Comparison of ENCODE assay signal across 13 cellular contexts in the genomic region with DNA sequence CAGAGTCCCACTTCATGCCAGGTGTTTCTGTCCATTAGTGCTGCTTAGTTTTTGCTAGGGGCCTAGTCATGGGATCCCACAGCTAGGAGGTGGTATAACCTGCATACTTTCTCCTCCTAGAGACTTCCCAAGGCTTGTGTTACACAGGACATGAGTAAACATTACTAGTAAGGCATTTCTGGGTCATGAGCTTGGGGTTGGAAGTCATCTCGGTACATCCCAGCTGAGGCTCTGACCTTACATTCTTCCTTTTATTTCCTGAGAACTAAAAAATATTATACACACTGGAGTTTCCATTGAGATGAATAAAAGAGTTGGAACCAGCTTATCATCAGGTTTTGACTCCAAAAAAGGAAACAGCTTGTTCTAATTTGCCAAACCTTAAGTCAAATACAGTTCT. TPM values are rescaled to one million over a fixed set of nuclear protein-coding genes. Genes with fewer than 3 reads are reported as not detected.
A peak's percentile ranks its signal among the peaks of the same experiment; 100 is the strongest.
DNase-seq lines count a peak whose midpoint lies in the region; ATAC-seq, FAIRE-seq and TF ChIP-seq lines count a peak whose summit lies in the region.
"Had no signal": no experiment of that assay in that cellular context is flagged by ENCODE, and none has a peak within 500 bp of the region (broad histone marks: within the 10 kb centered on the region; RNA-seq: fewer than 3 reads in every experiment).

No MANE protein-coding gene starts in this region.

- H2AFZ ChIP-seq in IMR-90 (replicated peaks; ENCODE audit: low read length, poor library complexity) (no peak overlapping the region), endothelial cell of umbilical vein (ENCODE audit: low read depth, low read length) (no peak overlapping the region)

- H3K4me1 Mint-ChIP-seq in progenitor cell of endocrine pancreas (ENCODE audit: low read depth): peaks cover 15% of the 10 kb centered on the region

- peak; percentile 79 for ATAC-seq in IMR-90 (ENCODE audit: low read depth)
- ATAC-seq in HG02588 (IDR thresholded peaks at IDR 0.05; ENCODE audit: unreplicated experiment): no peak

- peak overlapping the region; percentile 20; the same call in 1 of the 2 replicates for H2AK5ac ChIP-seq in IMR-90 (ENCODE audit: low read depth, low read length)

- H3K79me1 ChIP-seq in IMR-90 (ENCODE audit: low read depth in 1 of 2, low read length in 2 of 2): no peaks in the 10 kb centered on the region

- no peak overlapping the region; the same call in none of the 2 replicates for H3K14ac ChIP-seq in IMR-90 (replicated peaks; ENCODE audit: low read depth, low read length)

- dilution Hi-C loops in IMR-90 (cut with HindIII; ENCODE audit: low sequenced_read_pairs, unreplicated experiment) (no loop called here), endothelial cell of umbilical vein (cut with MboI; ENCODE audit: extremely low pct_ligation_motif_present, low sequenced_read_pairs) (no loop called here)

- 0 out of 2 replicates have a peak overlapping the region, but pooled peaks have one; percentile 25 for H3K23ac ChIP-seq in IMR-90 (ENCODE audit: low read depth, low read length)

- TF ChIP-seq CTCF in AG09309 (IDR thresholded peaks at IDR 0.05; ENCODE audit: control insufficient read depth, insufficient read depth, low read depth, low read length, missing control alignments): peak; percentile 10
- TF ChIP-seq CTCF in IMR-90 (conservative IDR thresholded peaks at IDR 0.05; ENCODE audit: low read depth, low read length): no peak
- peak in 1 of 2 donors; percentile 19 for TF ChIP-seq CTCF in endothelial cell of umbilical vein (IDR thresholded peaks at IDR 0.05; ENCODE audit: extremely low read depth in 1 of 2, insufficient read depth in 1 of 2, low read depth in 1 of 2, low read length in 2 of 2)
- TF ChIP-seq CTCF in liver (IDR thresholded peaks at IDR 0.05; ENCODE audit: low read depth, low read length, missing input control): no peak
- TF ChIP-seq CTCF in progenitor cell of endocrine pancreas (IDR thresholded peaks at IDR 0.05; ENCODE audit: unreplicated experiment): no peak

- H3K27me3 Mint-ChIP-seq in progenitor cell of endocrine pancreas: peaks cover 9% of the 10 kb centered on the region

- H3K36me3 ChIP-seq in IMR-90 (ENCODE audit: control insufficient read depth, insufficient read depth, low read length) (no peaks in the 10 kb centered on the region), endothelial cell of umbilical vein (ENCODE audit: control insufficient read depth in 2 of 2, extremely low read depth in 1 of 2, insufficient read depth in 2 of 2, low read length in 2 of 2) (no peaks in the 10 kb centered on the region), liver (ENCODE audit: control insufficient read depth in 4 of 4, insufficient read depth in 3 of 4, low read depth in 1 of 4, low read length in 3 of 4) (no peaks in the 10 kb centered on the region)
- H3K36me3 ChIP-seq: breast epithelium had no signal

- no peak overlapping the region for H3K56ac ChIP-seq in IMR-90 (ENCODE audit: extremely low read depth, insufficient read depth, low read length)

- H3K9me1 ChIP-seq in IMR-90 (ENCODE audit: insufficient read depth, low read length) (peaks cover 16% of the 10 kb centered on the region), endothelial cell of umbilical vein (replicated peaks; ENCODE audit: control insufficient read depth, extremely low read depth, insufficient read depth, low read length) (no peaks in the 10 kb centered on the region)

- H3K18ac ChIP-seq in IMR-90 (ENCODE audit: low read depth, low read length): no peak overlapping the region

- H3K4me1 ChIP-seq in IMR-90 (ENCODE audit: control insufficient read depth, insufficient read depth, low read length) (peaks cover 14% of the 10 kb centered on the region), endothelial cell of umbilical vein (ENCODE audit: control insufficient read depth, extremely low read depth, insufficient read depth, low read length) (peaks cover 46% of the 10 kb centered on the region), liver (ENCODE audit: control insufficient read depth in 4 of 4, insufficient read depth in 4 of 4, low read length in 3 of 4) (peaks cover 0 to 7% (median 2%) of the 10 kb centered on the region in 4 donors)
- H3K4me1 ChIP-seq: breast epithelium had no signal

- H2BK5ac ChIP-seq in IMR-90 (ENCODE audit: low read depth, low read length, poor library complexity, severe bottlenecking): peak overlapping the region; percentile 42

- H3K27ac Mint-ChIP-seq in progenitor cell of endocrine pancreas: no peak overlapping the region
- H3K27ac Mint-ChIP-seq: memory B cell had no signal

- peak overlapping the region; percentile 76; the same call in 2 of the 3 replicates for H2BK15ac ChIP-seq in IMR-90 (ENCODE audit: low read depth, low read length)

- H3K9ac ChIP-seq in IMR-90 (ENCODE audit: low read depth, low read length) (no peak overlapping the region), endothelial cell of umbilical vein (replicated peaks; ENCODE audit: extremely low read depth, insufficient read depth, low read length) (no peak overlapping the region), liver (ENCODE audit: low read depth in 1 of 2, low read length in 2 of 2) (no peak overlapping the region)
- H3K9ac ChIP-seq: SK-N-SH had no signal

- peaks cover 3% of the 10 kb centered on the region for H3K36me3 Mint-ChIP-seq in progenitor cell of endocrine pancreas (ENCODE audit: insufficient read depth)

- TF ChIP-seq RAD21 in IMR-90 (IDR thresholded peaks at IDR 0.05; ENCODE audit: low read length): no peak
- no peak for TF ChIP-seq RAD21 in liver (IDR thresholded peaks at IDR 0.05)

- H4K20me1 ChIP-seq in IMR-90 (ENCODE audit: insufficient read depth, low read length) (no peaks in the 10 kb centered on the region), endothelial cell of umbilical vein (replicated peaks; ENCODE audit: control insufficient read depth, extremely low read depth, insufficient read depth, low read length) (no peaks in the 10 kb centered on the region)

- H3K9me3 ChIP-seq in IMR-90 (ENCODE audit: control insufficient read depth, insufficient read depth, low read length) (no peaks in the 10 kb centered on the region), endothelial cell of umbilical vein (replicated peaks; ENCODE audit: control insufficient read depth, insufficient read depth, low read length) (no peaks in the 10 kb centered on the region), liver (ENCODE audit: control insufficient read depth in 4 of 4, low read length in 3 of 4) (no peaks in the 10 kb centered on the region)
- H3K9me3 ChIP-seq: breast epithelium, SK-N-SH had no signal

- FAIRE-seq in endothelial cell of umbilical vein (lab: Jason Lieb, UNC): peak; percentile 82

- H3K4me2 ChIP-seq in IMR-90 (ENCODE audit: low read depth, low read length) (peak overlapping the region; percentile 20; the same call in 1 of the 2 replicates), endothelial cell of umbilical vein (ENCODE audit: insufficient read depth, low read length) (peak overlapping the region; percentile 31)
- H3K4me2 ChIP-seq: SK-N-SH had no signal

- CTCF ChIA-PET in IMR-90 (lab: Yijun Ruan, JAX): no interaction called here
- CTCF ChIA-PET in endothelial cell of umbilical vein (lab: Charles Lee): interaction anchor here (0.7 to 3.3 kb wide), 11 partner anchors 14 to 111 kb away, joined by 3 to 25 read pairs (median 5); no protein-coding TSS in a partner anchor

- no peak overlapping the region; the same call in 1 of the 2 replicates for H4K91ac ChIP-seq in IMR-90 (ENCODE audit: insufficient read depth, low read depth, low read length)

- no peak overlapping the region for H2BK20ac ChIP-seq in IMR-90 (ENCODE audit: low read depth, low read length)

- no peak overlapping the region for H3K4me3 ChIP-seq in AG09309 (ENCODE audit: control insufficient read depth, low read depth, low read length)
- H3K4me3 ChIP-seq in IMR-90 (ENCODE audit: insufficient read depth, low read depth, low read length): no peak overlapping the region
- no peak overlapping the region for H3K4me3 ChIP-seq in endothelial cell of umbilical vein (replicated peaks in 1 of 3; ENCODE audit: insufficient read depth in 1 of 3, low read depth in 1 of 3, low read length in 3 of 3)
- no peak overlapping the region for H3K4me3 ChIP-seq in liver (ENCODE audit: low read depth in 1 of 3, low read length in 3 of 3)
- H3K4me3 ChIP-seq: breast epithelium had no signal

- POLR2A ChIA-PET in IMR-90 (lab: Charles Lee; ENCODE audit: unreplicated experiment) (no interaction called here), endothelial cell of umbilical vein (lab: Charles Lee) (interaction anchor here (0.7 to 1.1 kb wide), 3 partner anchors 18 to 118 kb away, joined by 4 to 5 read pairs (median 4); no protein-coding TSS in a partner anchor)

- no peak overlapping the region for H4K5ac ChIP-seq in IMR-90 (ENCODE audit: low read depth, low read length)

- peak overlapping the region in 1 of 2 experiments; percentile 65; a peak in 1 of 4 replicates for H4K8ac ChIP-seq in IMR-90 (ENCODE audit: low read depth in 2 of 2, low read length in 2 of 2)

- in situ Hi-C loops in IMR-90 (cut with MboI; ENCODE audit: low sequenced_read_pairs): no loop called here

- peak overlapping the region; percentile 74 for H2AK9ac ChIP-seq in IMR-90 (replicated peaks; ENCODE audit: low read depth, low read length, poor library complexity)

- H3K27ac ChIP-seq in IMR-90 (ENCODE audit: insufficient read depth, low read length): 0 out of 2 replicates have a peak overlapping the region, but pooled peaks have one; percentile 3
- H3K27ac ChIP-seq in endothelial cell of umbilical vein (ENCODE audit: insufficient read depth, low read depth, low read length): peak overlapping the region; percentile 79
- no peak overlapping the region for H3K27ac ChIP-seq in liver (ENCODE audit: low read depth in 1 of 2, low read length in 2 of 2)

- WGBS in IMR-90 (ENCODE audit: extremely low coverage in 2 of 2, insufficient read length in 1 of 2), 2 experiments: no CpG with 5 or more reads among the region's 1 CpG
- 75% methylated on average over 1 of the region's 1 CpG for WGBS in liver

- H2BK120ac ChIP-seq in IMR-90 (ENCODE audit: low read depth, low read length): peak overlapping the region; percentile 80; the same call in 1 of the 2 replicates

- no peaks in the 10 kb centered on the region for H3K27me3 ChIP-seq in IMR-90 (ENCODE audit: control insufficient read depth, insufficient read depth, low read length)
- no peaks in the 10 kb centered on the region for H3K27me3 ChIP-seq in endothelial cell of umbilical vein (ENCODE audit: control insufficient read depth in 2 of 2, insufficient read depth in 2 of 2, low read length in 2 of 2)
- no peaks in the 10 kb centered on the region for H3K27me3 ChIP-seq in liver (ENCODE audit: control insufficient read depth in 4 of 4, insufficient read depth in 4 of 4, low read length in 3 of 4)
- H3K27me3 ChIP-seq: breast epithelium had no signal

- no peak overlapping the region for H3K4me3 Mint-ChIP-seq in progenitor cell of endocrine pancreas (ENCODE audit: low read depth)
- H3K4me3 Mint-ChIP-seq: memory B cell had no signal

- TF ChIP-seq POLR2A in IMR-90 (IDR thresholded peaks at IDR 0.05; ENCODE audit: low read depth, low read length): no peak
- TF ChIP-seq POLR2A in endothelial cell of umbilical vein (IDR thresholded peaks at IDR 0.05; ENCODE audit: low read depth, low read length): peak; percentile 56

- H3K4ac ChIP-seq in IMR-90 (ENCODE audit: low read depth, low read length): peak overlapping the region; percentile 69; the same call in 1 of the 2 replicates

- BruUV-seq in IMR-90 (replicated peaks; lab: Mats Ljungman, UMichigan) (no TSS peak), endothelial cell of umbilical vein (replicated peaks; lab: Mats Ljungman, UMichigan) (no TSS peak)

- H3K79me2 ChIP-seq in endothelial cell of umbilical vein (ENCODE audit: control insufficient read depth, insufficient read depth, low read length): no peaks in the 10 kb centered on the region

- H3K9me3 Mint-ChIP-seq in progenitor cell of endocrine pancreas (ENCODE audit: low read depth): no peaks in the 10 kb centered on the region
- H3K9me3 Mint-ChIP-seq: memory B cell had no signal

- DNase-seq in AG09309 (ENCODE audit: low read depth) (peak; percentile 21), IMR-90 (peak; percentile 70), endothelial cell of umbilical vein (ENCODE audit: low read depth, low spot score) (peak; percentile 84), NCI-H2029 (lab: John Stamatoyannopoulos, UW) (no peak), progenitor cell of endocrine pancreas (ENCODE audit: low spot score, unreplicated experiment) (no peak)
- no peak for DNase-seq in NK-92 treated with Interleukin-12 subunit alpha and Interleukin-12 subunit beta, amount 100 ng/mL, for 24 hours (lab: John Stamatoyannopoulos, UW)
- DNase-seq: activated CD8-positive, alpha-beta memory T cell treated with anti-CD3 and anti-CD28 coated beads for 24 hours; GOT3; SK-N-SH had no signal

- intact Hi-C loops in IMR-90 (cut with micrococcal nuclease) (no loop called here), endothelial cell of umbilical vein (cut with micrococcal nuclease) (loop anchor here (2.0 kb wide), 2 partner anchors 102 to 122 kb away; no protein-coding TSS in a partner anchor)

RNA-seq across cellular contexts. Expression of gene PNPLA1, which starts 20.9 kb away (rescaled TPM):
- not detected in 2 replicates for total RNA-seq in IMR-90 (2012; rRNA removed)
- not detected in 2 replicates for polyA plus RNA-seq in IMR-90 (2012; rRNA removed)
- not detected in 2 replicates for polyA plus RNA-seq in IMR-90 (2012; cell fraction: cytosol; rRNA removed)
- 0.05 TPM in 1 of 2 replicates, not detected in the other for polyA plus RNA-seq in IMR-90 (2012; cell fraction: nucleus; rRNA removed; ENCODE audit: low replicate concordance)
- total RNA-seq in endothelial cell of umbilical vein: not detected in 2 replicates
- 0.05 TPM in 1 of 2 replicates, not detected in the other for polyA plus RNA-seq in endothelial cell of umbilical vein
- 0.04 and 0.06 TPM in 2 replicates for polyA plus RNA-seq in endothelial cell of umbilical vein (2011; cell fraction: cytosol; rRNA removed)
- 0.08 TPM in 1 of 2 replicates, not detected in the other for polyA plus RNA-seq in endothelial cell of umbilical vein (2011; cell fraction: nucleus; rRNA removed)
- not detected in 2 replicates for polyA plus RNA-seq in endothelial cell of umbilical vein (2012)
- not detected in 2 replicates for polyA minus RNA-seq in endothelial cell of umbilical vein
- 1.8 TPM for polyA minus RNA-seq in endothelial cell of umbilical vein (2011; cell fraction: cytosol; rRNA and poly(A)+ RNA removed)
- not detected in 2 replicates for polyA minus RNA-seq in endothelial cell of umbilical vein (2011; cell fraction: nucleus; rRNA and poly(A)+ RNA removed)
- total RNA-seq in liver: under 1 TPM; 0.08 to 0.14 TPM
- under 1 TPM in 1 of 2 donors, not detected in 1; 0.07 TPM for polyA plus RNA-seq in liver
- total RNA-seq in progenitor cell of endocrine pancreas: not detected in 2 replicates
- total RNA-seq: breast epithelium had no signal
- polyA plus RNA-seq: SK-N-SH had no signal

RNA-seq across cellular contexts. Expression of gene BRPF3, which starts 52.5 kb away (rescaled TPM):
- total RNA-seq in IMR-90 (2012; rRNA removed) (8.3 and 10.2 TPM in 2 replicates), endothelial cell of umbilical vein (35.7 and 40.0 TPM in 2 replicates), liver (10 to 100 TPM; 14.9 to 20.0 TPM), progenitor cell of endocrine pancreas (65.8 and 73.1 TPM in 2 replicates)
- polyA plus RNA-seq in IMR-90 (2012; rRNA removed) (17.2 and 18.1 TPM in 2 replicates), endothelial cell of umbilical vein (25.3 and 30.5 TPM in 2 replicates), liver (10 to 100 TPM in 1 of 2 donors, 1 to 10 TPM in 1; 7.5 to 12.5 TPM)
- polyA plus RNA-seq in IMR-90 (2012; cell fraction: cytosol; rRNA removed): 11.4 and 14.6 TPM in 2 replicates
- 27.0 and 32.8 TPM in 2 replicates for polyA plus RNA-seq in IMR-90 (2012; cell fraction: nucleus; rRNA removed; ENCODE audit: low replicate concordance)
- 22.3 and 24.7 TPM in 2 replicates for polyA plus RNA-seq in endothelial cell of umbilical vein (2011; cell fraction: cytosol; rRNA removed)
- 43.3 and 44.0 TPM in 2 replicates for polyA plus RNA-seq in endothelial cell of umbilical vein (2011; cell fraction: nucleus; rRNA removed)
- 24.2 and 26.7 TPM in 2 replicates for polyA plus RNA-seq in endothelial cell of umbilical vein (2012)
- polyA minus RNA-seq in endothelial cell of umbilical vein: 31.3 and 33.8 TPM in 2 replicates
- polyA minus RNA-seq in endothelial cell of umbilical vein (2011; cell fraction: cytosol; rRNA and poly(A)+ RNA removed): 7.0 TPM
- 47.4 and 56.4 TPM in 2 replicates for polyA minus RNA-seq in endothelial cell of umbilical vein (2011; cell fraction: nucleus; rRNA and poly(A)+ RNA removed)

Comparison
In these comparisons a context has a peak if more than half of its experiments do, and no peak if none do; other contexts are left out.
1. DNase-seq: peak in AG09309 (single experiment), IMR-90 (single experiment) and endothelial cell of umbilical vein (single experiment); none in NCI-H2029 (single experiment), NK-92 treated with Interleukin-12 subunit alpha and Interleukin-12 subunit beta, amount 100 ng/mL, for 24 hours (single experiment) and progenitor cell of endocrine pancreas (single experiment).
2. H3K27ac ChIP-seq: peak in IMR-90 (single experiment) and endothelial cell of umbilical vein (single experiment); none in liver (0 of 2).